In the genomic region with DNA sequence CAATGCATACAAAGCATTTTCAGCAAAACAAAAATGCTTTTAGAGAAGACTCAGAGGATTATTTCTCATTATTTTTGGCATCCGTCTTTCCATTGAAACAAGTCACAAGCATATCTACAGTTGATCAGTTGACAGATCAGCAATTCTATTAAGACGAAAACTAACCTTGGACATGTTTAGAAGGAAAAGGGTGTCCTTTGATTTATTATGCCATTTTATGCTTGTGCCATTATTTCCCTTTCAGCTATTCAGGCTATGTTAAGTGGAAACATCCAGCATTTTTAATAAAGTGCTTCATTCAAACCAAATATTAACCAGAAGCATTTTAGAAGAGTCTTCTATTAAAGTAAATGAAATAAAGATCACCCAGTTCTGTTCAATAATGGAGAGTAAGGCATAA, we compare ENCODE assay signal across 7 cellular contexts.
"Had no signal": no experiment of that assay in that cellular context is flagged by ENCODE, and none has a peak within 500 bp of the region (broad histone marks: within the 10 kb centered on the region; RNA-seq: fewer than 3 reads in every experiment).

No MANE protein-coding gene starts in this region.

- H3K27ac ChIP-seq: HL-60 had no signal

- FAIRE-seq: HepG2, HTR-8/SVneo, K562 had no signal

- H3K4me3 ChIP-seq: K562 had no signal

- DNase-seq: IMR-90, KBM-7, KG1 had no signal

- ATAC-seq: HepG2, K562 had no signal
